ENCODE assay signal across 1 cellular context in the genomic region with DNA sequence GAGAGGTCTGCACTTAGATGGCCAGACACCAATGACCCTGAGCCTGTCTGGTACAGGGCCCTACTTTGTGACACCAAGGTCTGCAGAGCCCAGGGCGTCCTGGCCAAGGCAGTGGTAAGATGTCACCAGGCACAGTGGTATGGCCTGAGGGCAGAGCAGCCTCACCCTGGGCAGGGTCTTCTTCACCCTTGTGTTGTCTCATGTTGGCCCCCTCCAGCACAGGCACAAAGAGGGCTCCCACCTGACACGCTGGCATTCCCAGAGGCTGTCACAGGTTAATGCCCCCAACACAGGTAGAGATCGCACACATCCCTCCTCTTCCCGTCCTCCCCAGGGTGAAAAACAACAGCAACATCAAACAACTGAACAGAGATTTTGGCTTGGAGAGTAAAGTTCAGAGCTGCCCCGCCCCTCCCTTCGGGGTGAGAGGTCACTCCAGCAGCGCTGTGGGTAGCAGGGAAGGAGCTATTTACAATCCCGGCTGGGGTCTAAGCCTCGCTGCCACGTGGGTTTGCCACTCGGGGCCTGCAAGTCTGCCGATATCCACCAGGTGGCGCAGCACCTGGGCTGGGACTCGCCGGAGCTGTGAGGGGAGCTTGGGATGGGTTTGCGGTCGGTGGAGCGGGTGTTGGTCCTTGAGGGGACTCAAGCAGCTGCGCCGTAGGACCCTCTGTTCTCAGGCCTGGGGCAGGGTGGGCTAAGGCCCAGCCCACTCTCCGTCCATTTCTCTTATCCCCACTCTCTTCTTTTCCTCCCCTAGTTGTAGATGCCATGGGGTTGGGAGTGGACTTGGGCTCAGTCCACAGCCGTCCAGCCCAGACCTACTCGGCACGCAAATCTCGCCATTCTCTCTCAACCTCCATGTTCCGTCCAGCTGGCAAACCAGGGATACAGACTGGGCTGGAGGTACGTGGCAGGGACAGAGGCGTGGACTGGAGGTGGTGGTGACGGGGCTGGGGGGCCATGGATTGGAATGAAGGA.
A peak's percentile ranks its signal among the peaks of the same experiment; 100 is the strongest.
TF ChIP-seq lines count a peak whose summit lies in the region.

No MANE protein-coding gene starts in this region.

TF ChIP-seq in HepG2, 621 proteins besides CTCF, POLR2A, EP300 and RAD21 (continued from another document):
- TF ChIP-seq ZBTB38 (CRISPR knock-in tag; IDR thresholded peaks at IDR 0.05) (peak; percentile 23; the same call in 1 of the 2 replicates), NR2F2 (IDR thresholded peaks at IDR 0.05; ENCODE audit: borderline replicate concordance, low read depth) (peak; percentile 78; the same call in 1 of the 2 replicates), EED (CRISPR knock-in tag; IDR thresholded peaks at IDR 0.05) (peak; percentile 46), ZNF510 (CRISPR knock-in tag; IDR thresholded peaks at IDR 0.05; ENCODE audit: low read depth) (no peak), XBP1 (CRISPR knock-in tag; IDR thresholded peaks at IDR 0.05) (0 out of 2 replicates have a peak, but pooled peaks have one; percentile 45), ZNF737 (CRISPR knock-in tag; IDR thresholded peaks at IDR 0.05; ENCODE audit: borderline replicate concordance) (0 out of 2 replicates have a peak, but pooled peaks have one; percentile 34), FOXO1 (CRISPR knock-in tag; IDR thresholded peaks at IDR 0.05) (peak; percentile 88), ZFP82 (CRISPR knock-in tag; IDR thresholded peaks at IDR 0.05; ENCODE audit: borderline replicate concordance) (peak; percentile 79; the same call in 1 of the 2 replicates)
